Comparison of ENCODE assay signal across 19 cellular contexts in genomic region chr20:40046703-40047102, GRCh38.
A peak's percentile ranks its signal among the peaks of the same experiment; 100 is the strongest.
DNase-seq lines count a peak whose midpoint lies in the region; ATAC-seq and TF ChIP-seq lines count a peak whose summit lies in the region.
"Had no signal": no experiment of that assay in that cellular context is flagged by ENCODE, and none has a peak within 500 bp of the region (broad histone marks: within the 10 kb centered on the region; RNA-seq: fewer than 3 reads in every experiment).

No MANE protein-coding gene starts in this region.

- TF ChIP-seq EP300 in sigmoid colon (IDR thresholded peaks at IDR 0.05) (no peak), upper lobe of left lung (IDR thresholded peaks at IDR 0.05) (no peak)

- intact Hi-C loops in sigmoid colon (cut with DNase I) (no loop called here), left colon (cut with DNase I, micrococcal nuclease) (no loop called here)

- TF ChIP-seq POLR2A in sigmoid colon (IDR thresholded peaks at IDR 0.05) (no peak), upper lobe of left lung (IDR thresholded peaks at IDR 0.05) (no peak)

- H3K27me3 ChIP-seq in GM23248 (replicated peaks; ENCODE audit: insufficient read depth) (no peaks in the 10 kb centered on the region), sigmoid colon (no peaks in the 10 kb centered on the region), upper lobe of left lung (no peaks in the 10 kb centered on the region)

- no peaks in the 10 kb centered on the region for H4K20me1 ChIP-seq in GM23248 (ENCODE audit: insufficient read depth)

- H3K79me2 ChIP-seq in GM23248 (ENCODE audit: insufficient read depth): no peaks in the 10 kb centered on the region

- in situ Hi-C loops in GM23248 (cut with MboI): no loop called here
- in situ Hi-C loops in astrocyte of the spinal cord (cut with HindIII; ENCODE audit: low sequenced_read_pairs): no loop called here

- DNase-seq in GM23248: peak; percentile 0
- peak; percentile 10 for DNase-seq in astrocyte of the spinal cord (ENCODE audit: low read depth, low spot score)
- peak; percentile 0 for DNase-seq in myocyte (ENCODE audit: low read depth)
- peak; percentile 3 for DNase-seq in stromal cell of bone marrow (ENCODE audit: low read depth)
- DNase-seq in sigmoid colon: no peak
- DNase-seq in left colon: no peak
- DNase-seq in upper lobe of left lung: no peak
- DNase-seq: ACHN; AML-193; Calu3; CD4-positive, alpha-beta memory T cell; DMS79 treated with DMSO at 0.1 percent for 48 hours; GF-D8; GOT3; H7; HFFc6; IMR-90 had no signal

- no peaks in the 10 kb centered on the region for H3F3A ChIP-seq in GM23248 (ENCODE audit: insufficient read depth)

- 46 to 66% methylated on average over 2 of the region's 2 CpGs for WGBS in GM23248 (ENCODE audit: low coverage in 1 of 2, low lambda C conversion rate in 2 of 2, missing lambda C conversion rate in 2 of 2), 2 experiments
- WGBS in sigmoid colon, 2 donors: 90 to 91% methylated on average over 2 of the region's 2 CpGs
- 84 to 94% methylated on average over 2 of the region's 2 CpGs for WGBS in upper lobe of left lung, 2 donors

- TF ChIP-seq CTCF in astrocyte of the spinal cord (IDR thresholded peaks at IDR 0.05; ENCODE audit: low read depth, low read length) (no peak), sigmoid colon (IDR thresholded peaks at IDR 0.05) (no peak), upper lobe of left lung (IDR thresholded peaks at IDR 0.05) (no peak)

- no peak overlapping the region for H3K4me2 ChIP-seq in GM23248 (ENCODE audit: unreplicated experiment)

- H3K9me3 ChIP-seq in GM23248 (ENCODE audit: low read depth) (no peaks in the 10 kb centered on the region), sigmoid colon (no peaks in the 10 kb centered on the region), upper lobe of left lung (no peaks in the 10 kb centered on the region)

- H2AFZ ChIP-seq in GM23248: no peak overlapping the region

- H3K9ac ChIP-seq in GM23248: no peak overlapping the region

- H3K4me1 ChIP-seq in GM23248 (ENCODE audit: insufficient read depth) (no peaks in the 10 kb centered on the region), sigmoid colon (no peaks in the 10 kb centered on the region), upper lobe of left lung (no peaks in the 10 kb centered on the region)

- H3K36me3 ChIP-seq in GM23248 (ENCODE audit: low read depth): no peaks in the 10 kb centered on the region
- no peaks in the 10 kb centered on the region for H3K36me3 ChIP-seq in sigmoid colon
- no peaks in the 10 kb centered on the region for H3K36me3 ChIP-seq in upper lobe of left lung

- ATAC-seq in left colon: no peak
- no peak for ATAC-seq in upper lobe of left lung (ENCODE audit: low FRiP score in 2 of 2)
- ATAC-seq: HCT116 had no signal

- H3K9me2 ChIP-seq in GM23248 (ENCODE audit: insufficient read depth): no peaks in the 10 kb centered on the region

- H3K4me3 ChIP-seq in GM23248 (no peak overlapping the region), astrocyte of the spinal cord (ENCODE audit: low read depth, low read length) (no peak overlapping the region), sigmoid colon (no peak overlapping the region), upper lobe of left lung (no peak overlapping the region)

- H3K27ac ChIP-seq in GM23248 (no peak overlapping the region), sigmoid colon (no peak overlapping the region), upper lobe of left lung (no peak overlapping the region)
- H3K27ac ChIP-seq: HL-60 had no signal

Comparison
In these comparisons a context has a peak if more than half of its experiments do, and no peak if none do; other contexts are left out.
1. DNase-seq: peak in GM23248 (single experiment), astrocyte of the spinal cord (single experiment), myocyte (single experiment) and stromal cell of bone marrow (single experiment); none in sigmoid colon (single experiment), left colon (0 of 2) and upper lobe of left lung (0 of 2).